Comparison of ENCODE assay signal across 21 cellular contexts in genomic region chr16:74909665-74910064, GRCh38.
DNase-seq lines count a peak whose midpoint lies in the region; ATAC-seq, FAIRE-seq and TF ChIP-seq lines count a peak whose summit lies in the region.
"Had no signal": no experiment of that assay in that cellular context is flagged by ENCODE, and none has a peak within 500 bp of the region (broad histone marks: within the 10 kb centered on the region; RNA-seq: fewer than 3 reads in every experiment).

No MANE protein-coding gene starts in this region.

- H3T11ph ChIP-seq in H9 (ENCODE audit: low read length), result no peak overlapping the region

- no peak overlapping the region for H2BK5ac ChIP-seq in H9 (ENCODE audit: insufficient read length, low read length)

- POLR2A ChIA-PET in CD4-positive, alpha-beta memory T cell (lab: Charles Lee; ENCODE audit: partially characterized antibody), result no interaction called here

- H2BK15ac ChIP-seq in H9 (ENCODE audit: low read depth, low read length), result no peak overlapping the region

- intact Hi-C loops in CD4-positive, alpha-beta memory T cell (cut with micrococcal nuclease), result no loop called here
- intact Hi-C loops in sciatic nerve (cut with DNase I), result no loop called here

- peaks cover 41% of the 10 kb centered on the region for H3K36me3 ChIP-seq in CD4-positive, alpha-beta memory T cell (ENCODE audit: insufficient read depth, low read length)
- peaks cover 6% of the 10 kb centered on the region for H3K36me3 ChIP-seq in bronchial epithelial cell (ENCODE audit: control insufficient read depth, insufficient read depth, low read length)
- H3K36me3 ChIP-seq in neural progenitor cell, result peaks cover 26% of the 10 kb centered on the region
- H3K36me3 ChIP-seq: MG63 had no signal

- peaks cover 0 to 40% (median 30%) of the 10 kb centered on the region in 8 donors for H3K9me3 Mint-ChIP-seq in CD4-positive, alpha-beta memory T cell
- H3K9me3 Mint-ChIP-seq in H9 (peaks cover 18 to 21% of the 10 kb centered on the region in 2 experiments), neural progenitor cell (peaks cover 28% of the 10 kb centered on the region)

- no peaks in the 10 kb centered on the region for H3K4me1 ChIP-seq in CD4-positive, alpha-beta memory T cell (ENCODE audit: insufficient read depth, low read length)
- no peaks in the 10 kb centered on the region for H3K4me1 ChIP-seq in H9 (ENCODE audit: insufficient read depth, low read length)
- no peaks in the 10 kb centered on the region for H3K4me1 ChIP-seq in neural progenitor cell
- H3K4me1 ChIP-seq: HAP-1 had no signal

- TF ChIP-seq CTCF in H9 (conservative IDR thresholded peaks at IDR 0.05), result no peak
- no peak for TF ChIP-seq CTCF in bronchial epithelial cell (IDR thresholded peaks at IDR 0.05; ENCODE audit: insufficient read depth, low read length, severe bottlenecking)
- no peak for TF ChIP-seq CTCF in neural progenitor cell (IDR thresholded peaks at IDR 0.05)

- peaks cover 0 to 2% (median 0%) of the 10 kb centered on the region in 4 donors for H3K4me1 Mint-ChIP-seq in CD4-positive, alpha-beta memory T cell
- H3K4me1 Mint-ChIP-seq in H9 (0 out of 4 replicates have a peak, but pooled peaks cover 0 to 3% of the 10 kb centered on the region in 2 experiments), neural progenitor cell (no peaks in the 10 kb centered on the region)

- no peak for FAIRE-seq in bronchial epithelial cell (lab: Jason Lieb, UNC)

- H3F3A ChIP-seq in neural progenitor cell (ENCODE audit: low read depth), result no peaks in the 10 kb centered on the region

- no peak overlapping the region for H3K4me3 ChIP-seq in CD4-positive, alpha-beta memory T cell (ENCODE audit: low read length in 2 of 2)
- no peak overlapping the region for H3K4me3 ChIP-seq in bronchial epithelial cell (ENCODE audit: low read depth, low read length)
- H3K4me3 ChIP-seq in neural progenitor cell, result no peak overlapping the region
- H3K4me3 ChIP-seq: HAP-1, MG63 had no signal

- H3K4me2 ChIP-seq in H9 (ENCODE audit: insufficient read depth, insufficient read length, low read length) (no peak overlapping the region), neural progenitor cell (no peak overlapping the region)
- H3K4me2 ChIP-seq: SK-N-SH had no signal

- no peak overlapping the region for H3K56ac ChIP-seq in H9 (ENCODE audit: insufficient read length, low read depth, low read length)

- no peaks in the 10 kb centered on the region for H3K79me1 ChIP-seq in H9 (ENCODE audit: insufficient read depth, low read depth, low read length, poor library complexity, severe bottlenecking)

- no CpG with 5 or more reads among the region's 6 CpGs for WGBS in H9 (ENCODE audit: extremely low coverage, insufficient read length, low lambda C conversion rate)

- H2AFZ ChIP-seq in H9 (ENCODE audit: low read length) (no peak overlapping the region), neural progenitor cell (replicated peaks) (no peak overlapping the region)

- H3K27ac Mint-ChIP-seq in CD4-positive, alpha-beta memory T cell, result peak overlapping the region in 1 of 7 donors; percentile 62
- peak overlapping the region in 2 of 3 experiments; percentile 40 to 70; a peak in 2 of 7 replicates for H3K27ac Mint-ChIP-seq in H9
- peak overlapping the region; percentile 46 for H3K27ac Mint-ChIP-seq in neural progenitor cell

- H3K79me2 ChIP-seq in H9 (ENCODE audit: insufficient read depth, low read length) (no peaks in the 10 kb centered on the region), neural progenitor cell (ENCODE audit: low read depth) (no peaks in the 10 kb centered on the region)

- no peaks in the 10 kb centered on the region for H3K23me2 ChIP-seq in H9 (ENCODE audit: insufficient read length, low read depth, low read length, poor library complexity, severe bottlenecking)

- peaks cover 0 to 19% of the 10 kb centered on the region in 2 donors for H3K9me3 ChIP-seq in CD4-positive, alpha-beta memory T cell (ENCODE audit: control insufficient read depth in 1 of 2, low read length in 2 of 2)
- no peaks in the 10 kb centered on the region for H3K9me3 ChIP-seq in H9 (ENCODE audit: control insufficient read depth, low read depth, low read length)
- H3K9me3 ChIP-seq in neural progenitor cell (ENCODE audit: low read depth), result no peaks in the 10 kb centered on the region
- H3K9me3 ChIP-seq: MG63, SK-N-SH had no signal

- CTCF ChIA-PET in CD4-positive, alpha-beta memory T cell (lab: Charles Lee; ENCODE audit: partially characterized antibody), result interaction anchor here (1.3 to 1.9 kb wide), 3 partner anchors 23 to 202 kb away, joined by 3 to 10 read pairs (median 4); no protein-coding TSS in a partner anchor

- H4K91ac ChIP-seq in H9 (ENCODE audit: insufficient read length, low read depth, low read length), result no peak overlapping the region

- DNase-seq in CD4-positive, alpha-beta memory T cell, result no peak
- no peak for DNase-seq in H9
- peak; percentile 36 for DNase-seq in bronchial epithelial cell (ENCODE audit: low read depth)
- no peak for DNase-seq in neural progenitor cell (ENCODE audit: low spot score)
- DNase-seq in effector CD4-positive, alpha-beta T cell, result no peak
- no peak for DNase-seq in sciatic nerve (ENCODE audit: low spot score)
- DNase-seq in activated CD4-positive, CD25-positive, alpha-beta regulatory T cell treated with anti-CD3 and anti-CD28 coated beads, Interleukin-2, amount 50 U/mL, for 72 hours, result no peak
- DNase-seq: C1 segment of cervical spinal cord, GDM1, MG63, NCI-H1105, NCI-H1694, NCI-H2081 treated with DMSO at 0.1 percent for 48 hours, NCI-H2227 treated with DMSO at 0.1 percent for 48 hours, NCI-H510A treated with DMSO at 0.1 percent for 48 hours, NCI-H774, OCI-M1, RPMI8226, SHP77 treated with DMSO at 0.1 percent for 48 hours, SK-N-SH had no signal

- no peak overlapping the region for H3K23ac ChIP-seq in H9 (ENCODE audit: insufficient read length, low read depth, low read length)

- H3K27ac ChIP-seq in CD4-positive, alpha-beta memory T cell (ENCODE audit: low read depth, low read length), result no peak overlapping the region
- H3K27ac ChIP-seq in H9 (ENCODE audit: insufficient read length, low read depth, low read length) (no peak overlapping the region), neural progenitor cell (no peak overlapping the region)

- H4K5ac ChIP-seq in H9 (ENCODE audit: insufficient read length, low read depth, low read length), result no peak overlapping the region

- H4K20me1 ChIP-seq in H9 (ENCODE audit: control insufficient read depth, insufficient read depth, insufficient read length) (no peaks in the 10 kb centered on the region), neural progenitor cell (ENCODE audit: low read depth) (no peaks in the 10 kb centered on the region)

- H2BK20ac ChIP-seq in H9 (ENCODE audit: low read depth, low read length, poor library complexity, severe bottlenecking), result no peak overlapping the region

- no peak overlapping the region for H4K8ac ChIP-seq in H9 (replicated peaks; ENCODE audit: insufficient read length, low read depth, low read length)

- H3K27me3 ChIP-seq in CD4-positive, alpha-beta memory T cell (ENCODE audit: insufficient read depth, low read length), result no peaks in the 10 kb centered on the region
- no peaks in the 10 kb centered on the region for H3K27me3 ChIP-seq in H9 (ENCODE audit: insufficient read depth, low read length)
- no peaks in the 10 kb centered on the region for H3K27me3 ChIP-seq in bronchial epithelial cell (ENCODE audit: control insufficient read depth, insufficient read depth, low read length)
- no peaks in the 10 kb centered on the region for H3K27me3 ChIP-seq in neural progenitor cell
- H3K27me3 ChIP-seq: MG63 had no signal

- H2BK12ac ChIP-seq in H9 (ENCODE audit: insufficient read length, low read depth, low read length), result no peak overlapping the region

- H3K4me3 Mint-ChIP-seq in CD4-positive, alpha-beta memory T cell, result peak overlapping the region in 5 of 8 donors; percentile 55 to 72 (median 63)
- H3K4me3 Mint-ChIP-seq in H9 (no peak overlapping the region), neural progenitor cell (no peak overlapping the region)

- no peaks in the 10 kb centered on the region for H3K27me3 Mint-ChIP-seq in CD4-positive, alpha-beta memory T cell
- H3K27me3 Mint-ChIP-seq in H9 (ENCODE audit: low read depth) (no peaks in the 10 kb centered on the region), neural progenitor cell (ENCODE audit: insufficient read depth, low read depth) (no peaks in the 10 kb centered on the region)

- no peak overlapping the region for H2AK5ac ChIP-seq in H9 (ENCODE audit: insufficient read length, low read length)

- no peak overlapping the region for H3K9ac ChIP-seq in H9 (ENCODE audit: extremely low read depth, insufficient read length, low read length)
- H3K9ac ChIP-seq in neural progenitor cell, result no peak overlapping the region
- H3K9ac ChIP-seq: SK-N-SH had no signal

- H3K14ac ChIP-seq in H9 (ENCODE audit: insufficient read depth, low read length), result no peak overlapping the region

- peaks cover 72 to 85% of the 10 kb centered on the region in 2 donors for H3K36me3 Mint-ChIP-seq in CD4-positive, alpha-beta memory T cell
- peaks cover 65 to 86% (median 84%) of the 10 kb centered on the region in 3 experiments for H3K36me3 Mint-ChIP-seq in H9 (ENCODE audit: insufficient read depth in 1 of 3, low read depth in 3 of 3)
- H3K36me3 Mint-ChIP-seq in neural progenitor cell, result peaks cover 66% of the 10 kb centered on the region

- H2BK120ac ChIP-seq in H9 (ENCODE audit: low read depth, low read length, poor library complexity, severe bottlenecking), result no peak overlapping the region

- H3K4ac ChIP-seq in H9 (ENCODE audit: low read depth, low read length), result no peak overlapping the region

- ATAC-seq in sciatic nerve, result no peak

- no peak overlapping the region for H3K18ac ChIP-seq in H9 (ENCODE audit: insufficient read length, low read depth, low read length)

Comparison
In these comparisons a context has a peak if more than half of its experiments do, and no peak if none do; other contexts are left out.
1. H3K4me3 Mint-ChIP-seq: peak in CD4-positive, alpha-beta memory T cell (5 of 8); none in H9 (0 of 2) and neural progenitor cell (single experiment).